In genomic region chr12:113005759-113006158, GRCh38 we compare ENCODE assay signal across 10 cellular contexts. TPM values are rescaled to one million over a fixed set of nuclear protein-coding genes. Genes with fewer than 3 reads are reported as not detected.
A peak's percentile ranks its signal among the peaks of the same experiment; 100 is the strongest.
DNase-seq lines count a peak whose midpoint lies in the region; ATAC-seq and TF ChIP-seq lines count a peak whose summit lies in the region.
"Had no signal": no experiment of that assay in that cellular context is flagged by ENCODE, and none has a peak within 500 bp of the region (broad histone marks: within the 10 kb centered on the region; RNA-seq: fewer than 3 reads in every experiment).

No MANE protein-coding gene starts in this region.

- no peak for TF ChIP-seq EP300 in gastroesophageal sphincter (IDR thresholded peaks at IDR 0.05)

- no peak overlapping the region for H2AFZ ChIP-seq in Karpas-422 (ENCODE audit: low read length)

- no peak for ATAC-seq in RWPE2 (ENCODE audit: low read depth)
- no peak for ATAC-seq in HG03025 (IDR thresholded peaks at IDR 0.05; ENCODE audit: low FRiP score, unreplicated experiment)
- ATAC-seq in gastroesophageal sphincter, result no peak

- H3K36me3 ChIP-seq in RWPE2 (ENCODE audit: low read depth) (no peaks in the 10 kb centered on the region), Karpas-422 (ENCODE audit: insufficient read depth, low read length) (no peaks in the 10 kb centered on the region), gastroesophageal sphincter (peaks cover 0 to 87% of the 10 kb centered on the region in 2 donors)

- no peak overlapping the region for H3K4me3 ChIP-seq in AG04450 (ENCODE audit: low read depth, low read length)
- no peak overlapping the region for H3K4me3 ChIP-seq in RWPE2 (ENCODE audit: severe bottlenecking)
- H3K4me3 ChIP-seq in Karpas-422 (ENCODE audit: low read length), result no peak overlapping the region
- H3K4me3 ChIP-seq in gastroesophageal sphincter, result no peak overlapping the region
- H3K4me3 ChIP-seq: thoracic aorta had no signal

- H3K9me3 ChIP-seq in AG04450 (ENCODE audit: control insufficient read depth, insufficient read depth, low read length), result no peaks in the 10 kb centered on the region
- no peaks in the 10 kb centered on the region for H3K9me3 ChIP-seq in RWPE2 (ENCODE audit: severe bottlenecking)
- no peaks in the 10 kb centered on the region for H3K9me3 ChIP-seq in Karpas-422 (ENCODE audit: low read length)
- peaks cover 0 to 4% (median 0%) of the 10 kb centered on the region in 3 donors for H3K9me3 ChIP-seq in gastroesophageal sphincter
- H3K9me3 ChIP-seq: thoracic aorta had no signal

- POLR2A ChIA-PET in AG04450 (lab: Yijun Ruan, JAX), result no interaction called here

- H3K27ac ChIP-seq in AG04450 (ENCODE audit: low read depth, low read length) (no peak overlapping the region), RWPE2 (ENCODE audit: poor library complexity, severe bottlenecking) (no peak overlapping the region), Karpas-422 (ENCODE audit: low read length) (no peak overlapping the region), gastroesophageal sphincter (no peak overlapping the region)
- H3K27ac ChIP-seq: thoracic aorta had no signal

- DNase-seq in AG04450 (ENCODE audit: low read depth, low spot score) (no peak), RWPE2 (ENCODE audit: low spot score) (no peak), glomerular visceral epithelial cell (ENCODE audit: extremely low spot score) (peak; percentile 2), Karpas-422 (no peak)
- DNase-seq in NK-92 treated with Interleukin-12 subunit alpha and Interleukin-12 subunit beta, amount 100 ng/mL, for 24 hours (lab: John Stamatoyannopoulos, UW), result no peak
- DNase-seq: NCI-H187 had no signal

- no peak for TF ChIP-seq POLR2A in gastroesophageal sphincter (IDR thresholded peaks at IDR 0.05)

- no peaks in the 10 kb centered on the region for H3K9me2 ChIP-seq in Karpas-422 (replicated peaks; ENCODE audit: insufficient read depth, low read length)

- no peak overlapping the region for H3K4me2 ChIP-seq in Karpas-422 (ENCODE audit: low read depth, low read length, poor library complexity, severe bottlenecking)

- no peaks in the 10 kb centered on the region for H3K4me1 ChIP-seq in RWPE2 (ENCODE audit: insufficient read depth, poor library complexity, severe bottlenecking)
- H3K4me1 ChIP-seq in Karpas-422 (ENCODE audit: low read length), result no peaks in the 10 kb centered on the region
- no peaks in the 10 kb centered on the region for H3K4me1 ChIP-seq in gastroesophageal sphincter

- H4K20me1 ChIP-seq in Karpas-422 (ENCODE audit: insufficient read depth, low read depth, low read length), result no peaks in the 10 kb centered on the region

- no peaks in the 10 kb centered on the region for H3K79me2 ChIP-seq in Karpas-422 (ENCODE audit: low read length)

- no peak overlapping the region for H3K9ac ChIP-seq in Karpas-422 (ENCODE audit: low read length)

- WGBS in gastroesophageal sphincter (ENCODE audit: low coverage in 1 of 2), 2 donors, result 62 to 77% methylated on average over 3 to 4 of the region's 4 CpGs

- CTCF ChIA-PET in AG04450 (lab: Charles Lee), result interaction anchor here (0.7 to 2.0 kb wide), 4 partner anchors 13 to 154 kb away, joined by 3 to 12 read pairs (median 6); no protein-coding TSS in a partner anchor

- TF ChIP-seq CTCF in AG04450 (IDR thresholded peaks at IDR 0.05; ENCODE audit: low read depth, low read length) (peak; percentile 25; the same call in 1 of the 2 replicates), GM12873 (IDR thresholded peaks at IDR 0.05; ENCODE audit: insufficient read depth, low read depth, low read length, missing control alignments) (peak; percentile 46), RWPE2 (IDR thresholded peaks at IDR 0.05; ENCODE audit: poor library complexity, severe bottlenecking) (peak; percentile 42), gastroesophageal sphincter (IDR thresholded peaks at IDR 0.05) (no peak)

- H3K27me3 ChIP-seq in AG04450 (ENCODE audit: control insufficient read depth, insufficient read depth, low read length), result peaks cover 6% of the 10 kb centered on the region
- H3K27me3 ChIP-seq in RWPE2 (ENCODE audit: insufficient read depth, poor library complexity, severe bottlenecking), result no peaks in the 10 kb centered on the region
- H3K27me3 ChIP-seq in Karpas-422 (ENCODE audit: low read length), result no peaks in the 10 kb centered on the region
- peaks cover 3% of the 10 kb centered on the region for H3K27me3 ChIP-seq in gastroesophageal sphincter

RNA-seq across cellular contexts. Expression of gene OAS2, which starts 27.4 kb away (rescaled TPM):
- polyA plus RNA-seq in AG04450 (2011; rRNA removed), result 0.12 and 0.21 TPM in 2 replicates
- polyA minus RNA-seq in AG04450 (2011; rRNA and poly(A)+ RNA removed), result 0.09 and 0.30 TPM in 2 replicates
- 3.0 and 6.3 TPM in 2 replicates for total RNA-seq in Karpas-422 (2014; rRNA removed; shearing (Covaris generic); ENCODE audit: low replicate concordance)
- 1 to 10 TPM; 6.5 to 10.0 (median 7.5) TPM for total RNA-seq in gastroesophageal sphincter

RNA-seq across cellular contexts. Expression of gene DTX1, which starts 50.8 kb away (rescaled TPM):
- 0.05 and 0.25 TPM in 2 replicates for polyA plus RNA-seq in AG04450 (2011; rRNA removed)
- polyA minus RNA-seq in AG04450 (2011; rRNA and poly(A)+ RNA removed), result not detected in 2 replicates
- total RNA-seq in Karpas-422 (2014; rRNA removed; shearing (Covaris generic); ENCODE audit: low replicate concordance), result 227 and 481 TPM in 2 replicates
- total RNA-seq in gastroesophageal sphincter, result 1 to 10 TPM; 2.3 to 9.5 (median 5.3) TPM

Comparison
In these comparisons a context has a peak if more than half of its experiments do, and no peak if none do; other contexts are left out.
1. CTCF ChIP-seq: peak in AG04450 (single experiment), GM12873 (single experiment) and RWPE2 (single experiment); none in gastroesophageal sphincter (0 of 4).
2. RNA of gene DTX1, which starts 50.8 kb away (total RNA-seq): 227 to 481 TPM in Karpas-422; 2.3 to 9.5 TPM in gastroesophageal sphincter; every median in the first group is over 10 times any median in the second.